ENCODE assay signal across 13 cellular contexts in the genomic region with DNA sequence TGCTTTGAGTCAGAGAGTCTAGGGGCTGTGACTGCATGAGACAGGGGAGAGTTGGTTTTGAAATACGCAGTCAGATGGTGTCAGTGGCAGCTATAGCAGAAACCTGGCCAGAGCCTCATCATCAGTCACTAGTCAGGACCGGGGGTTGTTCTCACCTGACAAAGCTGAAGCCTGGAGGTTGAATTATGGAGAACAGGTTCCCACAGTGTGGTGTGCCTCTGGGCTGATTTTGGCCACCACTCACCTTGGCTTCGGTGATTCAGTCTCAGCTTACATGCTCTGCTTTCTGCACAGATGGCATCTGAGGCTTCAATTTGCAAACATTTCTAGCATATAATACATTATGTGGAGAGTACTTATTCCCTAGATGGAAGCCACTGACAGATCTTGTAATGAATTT.
A peak's percentile ranks its signal among the peaks of the same experiment; 100 is the strongest.
DNase-seq lines count a peak whose midpoint lies in the region; ATAC-seq lines count a peak whose summit lies in the region.
"Had no signal": no experiment of that assay in that cellular context is flagged by ENCODE, and none has a peak within 500 bp of the region (broad histone marks: within the 10 kb centered on the region; RNA-seq: fewer than 3 reads in every experiment).

No MANE protein-coding gene starts in this region.

- peak; percentile 25 for DNase-seq in NCI-H146 (lab: John Stamatoyannopoulos, UW)
- DNase-seq in NCI-H146 treated with DMSO at 0.1 percent for 48 hours (lab: John Stamatoyannopoulos, UW; ENCODE audit: unreplicated experiment), result no peak
- peak; percentile 76 for DNase-seq in NCI-H69 (lab: John Stamatoyannopoulos, UW)
- DNase-seq in cerebellar cortex (ENCODE audit: low spot score), result peak; percentile 70
- DNase-seq in pons (ENCODE audit: low spot score), result peak; percentile 14
- DNase-seq in AG08395 (ENCODE audit: low spot score), result no peak
- DNase-seq in EL, result no peak
- DNase-seq: 8988T; Calu3; CD8-positive, alpha-beta T cell; HCEC 1CT had no signal

- no peak for ATAC-seq in HG03342 (IDR thresholded peaks at IDR 0.05; ENCODE audit: unreplicated experiment)
- ATAC-seq: CD8-positive, alpha-beta T cell; GM23338 had no signal

Comparison
In these comparisons a context has a peak if more than half of its experiments do, and no peak if none do; other contexts are left out.
1. DNase-seq: peak in NCI-H146 (single experiment), NCI-H69 (single experiment), cerebellar cortex (single experiment) and pons (single experiment); none in NCI-H146 treated with DMSO at 0.1 percent for 48 hours (single experiment), AG08395 (single experiment) and EL (single experiment).